Comparison of ENCODE assay signal across 26 cellular contexts in genomic region chr12:51647647-51648046, GRCh38.
"Had no signal": no experiment of that assay in that cellular context is flagged by ENCODE, and none has a peak within 500 bp of the region (broad histone marks: within the 10 kb centered on the region; RNA-seq: fewer than 3 reads in every experiment).

No MANE protein-coding gene starts in this region.

- H3K36me3 ChIP-seq: left lung, lower lobe of right lung, ovary, right atrium auricular region, right lobe of liver, stomach, suprapubic skin, thoracic aorta, tibial artery, upper lobe of right lung had no signal

- H3K9me3 ChIP-seq: lower lobe of right lung, right lobe of liver, thoracic aorta, tibial artery, upper lobe of right lung had no signal

- H3K4me3 ChIP-seq: hepatocyte, left lung, lower lobe of right lung, mucosa of descending colon, ovary, right atrium auricular region, right lobe of liver, skin epidermis, stomach, suprapubic skin, thoracic aorta, tibial artery, upper lobe of right lung had no signal

- H3K4me1 ChIP-seq: left lung, lower lobe of right lung, right atrium auricular region, right lobe of liver, stomach, suprapubic skin, tibial artery, upper lobe of right lung had no signal

- ATAC-seq: left cardiac atrium; left lung; lower lobe of right lung; mucosa of descending colon; naive thymus-derived CD4-positive, alpha-beta T cell; natural killer cell treated with Interleukin-12 subunit alpha and Interleukin-12 subunit beta and Interleukin-15 and Interleukin-18, amount 100 ng/mL, for 72 hours; right lobe of liver; stimulated activated naive B cell treated with anti-CD40 and anti-IgM and Interleukin-4, amounts not matched to agents 10 μg/mL and 1 μg/mL and 100 μg/mL, for 72 hours; stimulated activated naive CD8-positive, alpha-beta T cell treated with anti-CD3 and anti-CD28 coated beads, Interleukin-15, Interleukin-2, amounts not matched to agents 100 U/mL and 50 U/mL, for 24 hours; upper lobe of right lung had no signal

- H2AFZ ChIP-seq: hepatocyte had no signal

- DNase-seq: kidney glomerular epithelial cell; left cardiac atrium; left lung; lower lobe of right lung; mammary epithelial cell; mesendoderm; mucosa of descending colon; naive thymus-derived CD4-positive, alpha-beta T cell; ovary; right lobe of liver; stimulated activated CD4-positive, alpha-beta T cell treated with anti-CD3 and anti-CD28 coated beads, Interleukin-12 subunit alpha, Interleukin-12 subunit beta, amount 100 ng/mL, for 4 hours; stimulated activated CD4-positive, alpha-beta T cell treated with anti-CD3 and anti-CD28 coated beads, Interleukin-15, amount 100 ng/mL, for 24 hours; stimulated activated CD4-positive, alpha-beta T cell treated with anti-CD3 and anti-CD28 coated beads, Interleukin-2, amount 100 ng/mL, for 24 hours; stimulated activated CD4-positive, alpha-beta T cell treated with anti-CD3 and anti-CD28 coated beads, Interleukin-4, amount 100 ng/mL, for 1 hour; stimulated activated naive B cell treated with anti-CD40 and anti-IgM and Interleukin-4, amounts not matched to agents 10 μg/mL and 1 μg/mL and 100 μg/mL, for 72 hours; stimulated activated naive CD8-positive, alpha-beta T cell treated with anti-CD3 and anti-CD28 coated beads, Interleukin-15, Interleukin-2, amounts not matched to agents 100 U/mL and 50 U/mL, for 24 hours; stomach; tibial artery; trophoblast cell; upper lobe of right lung had no signal

- H3K79me2 ChIP-seq: hepatocyte had no signal

- H3K4me2 ChIP-seq: hepatocyte had no signal

- H3K27ac ChIP-seq: hepatocyte, left lung, lower lobe of right lung, ovary, right atrium auricular region, right lobe of liver, skin epidermis, stomach, suprapubic skin, thoracic aorta, tibial artery, upper lobe of right lung had no signal

- H3K27me3 ChIP-seq: hepatocyte, left lung, ovary, right atrium auricular region, right lobe of liver, stomach, tibial artery, upper lobe of right lung had no signal
